32 cellular contexts compared by ENCODE assay signal in genomic region chr7:20176552-20177242, GRCh38. TPM values are rescaled to one million over a fixed set of nuclear protein-coding genes. Genes with fewer than 3 reads are reported as not detected.
"Had no signal": no experiment of that assay in that cellular context is flagged by ENCODE, and none has a peak within 500 bp of the region (broad histone marks: within the 10 kb centered on the region; RNA-seq: fewer than 3 reads in every experiment).

No MANE protein-coding gene starts in this region.

- H3K4me2 ChIP-seq: smooth muscle cell had no signal

- H3K9me3 ChIP-seq: ascending aorta, pancreas, prostate gland, uterus had no signal

- H3K27me3 ChIP-seq: adrenal gland, ascending aorta, brain microvascular endothelial cell, heart left ventricle, pancreas, uterus had no signal

- ATAC-seq: activated T-cell treated with anti-CD3 and anti-CD28 coated beads, Interleukin-2, amount 50 U/mL, for 72 hours; esophagus mucosa; heart left ventricle; naive thymus-derived CD4-positive, alpha-beta T cell; pancreas; stimulated activated memory B cell treated with anti-CD40 and anti-IgM and Interleukin-4, amounts not matched to agents 10 μg/mL and 1 μg/mL and 100 μg/mL, for 72 hours; stimulated activated naive CD8-positive, alpha-beta T cell treated with anti-CD3 and anti-CD28 coated beads, Interleukin-15, amount 100 ng/mL, for 72 hours had no signal

- H3K27ac ChIP-seq: adrenal gland, ascending aorta, brain microvascular endothelial cell, heart left ventricle, pancreas, prostate gland, uterus had no signal

- H3K36me3 ChIP-seq: adrenal gland, ascending aorta, brain microvascular endothelial cell, heart left ventricle, pancreas, prostate gland, uterus had no signal

- H3K4me3 ChIP-seq: adrenal gland, ascending aorta, heart left ventricle, pancreas, prostate gland, smooth muscle cell, uterus had no signal

- H3K4me1 ChIP-seq: adrenal gland, ascending aorta, heart left ventricle, pancreas, prostate gland, uterus had no signal

- DNase-seq: activated CD4-positive, alpha-beta T cell treated with anti-CD3 and anti-CD28 coated beads for 4 hours; activated CD4-positive, alpha-beta T cell treated with anti-CD3 and anti-CD28 coated beads, Interleukin-2, amount 50 U/mL, for 4 hours; activated CD4-positive, CD25-positive, alpha-beta regulatory T cell; activated effector memory CD4-positive, alpha-beta T cell treated with Interleukin-2 at 50 U/mL for 16 hours; activated naive CD4-positive, alpha-beta T cell treated with anti-CD3 and anti-CD28 coated beads for 36 hours; activated naive CD8-positive, alpha-beta T cell treated with anti-CD3 and anti-CD28 coated beads for 36 hours; activated T-cell treated with anti-CD3 and anti-CD28 coated beads for 4 hours; activated T-cell treated with anti-CD3 and anti-CD28 coated beads, Interleukin-2, amount 50 U/mL, for 72 hours; adrenal gland; brain microvascular endothelial cell; caudate nucleus; endodermal cell; foreskin fibroblast; heart left ventricle; hypothalamus; immature natural killer cell; kidney; naive thymus-derived CD4-positive, alpha-beta T cell; nucleus accumbens; pancreas; stimulated activated CD4-positive, alpha-beta T cell treated with anti-CD3 and anti-CD28 coated beads, Interleukin-1b, Interleukin-23, amount 100 ng/mL, for 48 hours; stimulated activated CD4-positive, alpha-beta T cell treated with anti-CD3 and anti-CD28 coated beads, Interleukin-4, amount 100 ng/mL, for 4 hours; stimulated activated CD8-positive, alpha-beta memory T cell treated with anti-CD3 and anti-CD28 coated beads, Interleukin-4, amount 100 ng/mL, for 48 hours; stimulated activated naive CD8-positive, alpha-beta T cell treated with anti-CD3 and anti-CD28 coated beads, Interleukin-15, amount 100 ng/mL, for 72 hours; substantia nigra; uterus had no signal

- FAIRE-seq: pancreas had no signal

RNA-seq across cellular contexts. Expression of gene MACC1, which starts 40.5 kb away (rescaled TPM):
- total RNA-seq: ascending aorta, chondrocyte had no signal
